ENCODE assay signal across 11 cellular contexts in genomic region chr7:134686782-134687181, GRCh38. TPM values are rescaled to one million over a fixed set of nuclear protein-coding genes. Genes with fewer than 3 reads are reported as not detected.
DNase-seq lines count a peak whose midpoint lies in the region; ATAC-seq, FAIRE-seq and TF ChIP-seq lines count a peak whose summit lies in the region.
"Had no signal": no experiment of that assay in that cellular context is flagged by ENCODE, and none has a peak within 500 bp of the region (broad histone marks: within the 10 kb centered on the region; RNA-seq: fewer than 3 reads in every experiment).

No MANE protein-coding gene starts in this region.

- H3K4me3 ChIP-seq in bronchial epithelial cell (ENCODE audit: low read depth, low read length) = no peak overlapping the region

- no peaks in the 10 kb centered on the region for H3K27me3 ChIP-seq in bronchial epithelial cell (ENCODE audit: control insufficient read depth, insufficient read depth, low read length)

- ATAC-seq in HG03457 (IDR thresholded peaks at IDR 0.05; ENCODE audit: unreplicated experiment) (no peak), GM19452 (IDR thresholded peaks at IDR 0.05; ENCODE audit: unreplicated experiment) (no peak), HG03139 (IDR thresholded peaks at IDR 0.05; ENCODE audit: unreplicated experiment) (no peak)

- no peaks in the 10 kb centered on the region for H3K36me3 ChIP-seq in bronchial epithelial cell (ENCODE audit: control insufficient read depth, insufficient read depth, low read length)

- H3K27ac ChIP-seq in C4-2B = no peak overlapping the region

- DNase-seq in NCI-H1694 (lab: John Stamatoyannopoulos, UW) (peak; percentile 3), bronchial epithelial cell (ENCODE audit: low read depth) (peak; percentile 30), midbrain (lab: John Stamatoyannopoulos, UW) (peak; percentile 21), RPMI8226 (no peak)
- DNase-seq: activated CD4-positive, alpha-beta T cell treated with anti-CD3 and anti-CD28 coated beads, Interleukin-2, amount 10 ng/mL, durations not matched to agents 24 days and 14 days; NCI-H446 treated with DMSO at 0.1 percent for 48 hours; stimulated activated CD4-positive, alpha-beta T cell treated with anti-CD3 and anti-CD28 coated beads, Interleukin-4, amount 100 ng/mL, for 4 hours had no signal

- FAIRE-seq in bronchial epithelial cell (lab: Jason Lieb, UNC) = no peak

- peak; percentile 64 for TF ChIP-seq CTCF in C4-2B (conservative IDR thresholded peaks at IDR 0.05)
- TF ChIP-seq CTCF in bronchial epithelial cell (IDR thresholded peaks at IDR 0.05; ENCODE audit: insufficient read depth, low read length, severe bottlenecking) = no peak

RNA-seq across cellular contexts. Expression of gene BPGM, which starts 40.1 kb away (rescaled TPM):
- 14.2 and 16.6 TPM in 2 replicates for total RNA-seq in bronchial epithelial cell
